In genomic region chr10:67883710-67884312, GRCh38 we compare ENCODE assay signal across 1 cellular context.
TF ChIP-seq lines count a peak whose summit lies in the region.

No MANE protein-coding gene starts in this region.

TF ChIP-seq in K562, 482 proteins besides CTCF, POLR2A, EP300 and RAD21 (continued from another document):
- no peak for TF ChIP-seq NFIX (CRISPR knock-in tag; IDR thresholded peaks at IDR 0.05; ENCODE audit: low read depth)
- TF ChIP-seq HIVEP1 (CRISPR knock-in tag; IDR thresholded peaks at IDR 0.05), result no peak
- peak; percentile 95 for TF ChIP-seq BCOR (IDR thresholded peaks at IDR 0.05)
- TF ChIP-seq CREB3 (tag; conservative IDR thresholded peaks at IDR 0.05; ENCODE audit: low read depth), result no peak
- 0 out of 2 replicates have a peak, but pooled peaks have one; percentile 46 for TF ChIP-seq SMARCA5 (IDR thresholded peaks at IDR 0.05)
- TF ChIP-seq ETV1 (tag; conservative IDR thresholded peaks at IDR 0.05; ENCODE audit: low read depth), result no peak
- TF ChIP-seq ZBTB9 (CRISPR knock-in tag; IDR thresholded peaks at IDR 0.05), result no peak
- TF ChIP-seq ZBTB26 (CRISPR knock-in tag; IDR thresholded peaks at IDR 0.05), result no peak
- TF ChIP-seq OTX1 (CRISPR knock-in tag; IDR thresholded peaks at IDR 0.05), result 0 out of 2 replicates have a peak, but pooled peaks have one; percentile 56
- peak in 1 of 2 experiments; percentile 72 for TF ChIP-seq E2F6 (IDR thresholded peaks at IDR 0.05; ENCODE audit: borderline replicate concordance in 1 of 2, extremely low read depth in 1 of 2, insufficient read depth in 1 of 2, insufficient read length in 1 of 2, low read depth in 1 of 2, low read length in 1 of 2, poor library complexity in 1 of 2, severe bottlenecking in 1 of 2)
- no peak for TF ChIP-seq NR4A1 (CRISPR knock-in tag; IDR thresholded peaks at IDR 0.05)
- no peak for TF ChIP-seq NR4A1 (tag; IDR thresholded peaks at IDR 0.05)
- 0 out of 2 replicates have a peak, but pooled peaks have one; percentile 17 for TF ChIP-seq XRCC5 (IDR thresholded peaks at IDR 0.05; ENCODE audit: low read depth, low read length)
- no peak for TF ChIP-seq ELK3 (CRISPR knock-in tag; IDR thresholded peaks at IDR 0.05)
- TF ChIP-seq CBX1 (IDR thresholded peaks at IDR 0.05; ENCODE audit: low read depth), result 0 out of 2 replicates have a peak, but pooled peaks have one; percentile 66
- TF ChIP-seq ATF6 (CRISPR knock-in tag; IDR thresholded peaks at IDR 0.05), result no peak; the same call in 1 of the 2 replicates
- TF ChIP-seq CHD1 (IDR thresholded peaks at IDR 0.05; ENCODE audit: low read length), result peak; percentile 44
- no peak for TF ChIP-seq YBX1 (IDR thresholded peaks at IDR 0.05)
- no peak for TF ChIP-seq CBX8 (IDR thresholded peaks at IDR 0.05; ENCODE audit: borderline replicate concordance, extremely low read depth, low read depth, low read length, poor library complexity, severe bottlenecking)
- TF ChIP-seq ARID4B (CRISPR knock-in tag; IDR thresholded peaks at IDR 0.05), result no peak
- TF ChIP-seq SETDB1 (IDR thresholded peaks at IDR 0.05; ENCODE audit: low read length), result no peak
- no peak for TF ChIP-seq MYC (IDR thresholded peaks at IDR 0.05; ENCODE audit: low read depth, low read length)
- 0 out of 2 replicates have a peak, but pooled peaks have one; percentile 16 for TF ChIP-seq MYC (CRISPR knock-in tag; IDR thresholded peaks at IDR 0.05; ENCODE audit: borderline replicate concordance, low read depth)
- TF ChIP-seq XRCC3 (IDR thresholded peaks at IDR 0.05), result no peak
- no peak for TF ChIP-seq SREBF1 (IDR thresholded peaks at IDR 0.05; ENCODE audit: borderline replicate concordance, low read depth, low read length)
- TF ChIP-seq TEAD1 (CRISPR knock-in tag; IDR thresholded peaks at IDR 0.05), result 0 out of 4 replicates have a peak, but pooled peaks of 1 of the 2 experiments have one; percentile 18
- peak; percentile 54; the same call in 1 of the 2 replicates for TF ChIP-seq BACH1 (tag; IDR thresholded peaks at IDR 0.05)
- 0 out of 2 replicates have a peak, but pooled peaks have one; percentile 10 for TF ChIP-seq ZNF583 (CRISPR knock-in tag; IDR thresholded peaks at IDR 0.05)
- TF ChIP-seq RCOR1 (IDR thresholded peaks at IDR 0.05; ENCODE audit: borderline replicate concordance in 1 of 2, low read depth in 2 of 2, low read length in 2 of 2), result peak in 1 of 2 experiments; percentile 66; a peak in 2 of 4 replicates
- TF ChIP-seq KDM1A (IDR thresholded peaks at IDR 0.05), result peak; percentile 84 to 89
- peak; percentile 78 for TF ChIP-seq HDAC2 (IDR thresholded peaks at IDR 0.05)
- TF ChIP-seq SNIP1 (IDR thresholded peaks at IDR 0.05; ENCODE audit: low read depth), result no peak
- TF ChIP-seq MIER1 (IDR thresholded peaks at IDR 0.05; ENCODE audit: low read depth), result peak; percentile 56; the same call in 1 of the 2 replicates
- TF ChIP-seq RBM25 (IDR thresholded peaks at IDR 0.05; ENCODE audit: low read depth, low read length, severe bottlenecking), result peak; percentile 89
- TF ChIP-seq HNRNPUL1 (IDR thresholded peaks at IDR 0.05; ENCODE audit: low read length), result 0 out of 2 replicates have a peak, but pooled peaks have one; percentile 50
- 0 out of 2 replicates have a peak, but pooled peaks have one; percentile 80 for TF ChIP-seq PTBP1 (IDR thresholded peaks at IDR 0.05; ENCODE audit: low read depth, low read length)
- peak; percentile 71 for TF ChIP-seq ZNF512 (tag; IDR thresholded peaks at IDR 0.05)
- no peak for TF ChIP-seq TSC22D4 (tag; IDR thresholded peaks at IDR 0.05)
